38 cellular contexts compared by ENCODE assay signal in genomic region chr1:59939393-59939792, GRCh38. TPM values are rescaled to one million over a fixed set of nuclear protein-coding genes. Genes with fewer than 3 reads are reported as not detected.
DNase-seq lines count a peak whose midpoint lies in the region; ATAC-seq, FAIRE-seq and TF ChIP-seq lines count a peak whose summit lies in the region.
"Had no signal": no experiment of that assay in that cellular context is flagged by ENCODE, and none has a peak within 500 bp of the region (broad histone marks: within the 10 kb centered on the region; RNA-seq: fewer than 3 reads in every experiment).

No MANE protein-coding gene starts in this region.

- H3K79me2 ChIP-seq in HepG2 (ENCODE audit: insufficient read depth, low read length) = no peaks in the 10 kb centered on the region

- H3K9ac ChIP-seq in HepG2 (ENCODE audit: insufficient read depth, low read depth, low read length) = no peak overlapping the region
- no peak overlapping the region for H3K9ac ChIP-seq in liver (ENCODE audit: low read depth in 1 of 2, low read length in 2 of 2)
- H3K9ac ChIP-seq in colonic mucosa (ENCODE audit: low read depth in 2 of 2, low read length in 2 of 2) = no peak overlapping the region
- H3K9ac ChIP-seq: BLaER1; BLaER1 treated with 17β-estradiol and CSF1 and Interleukin-3, amounts not matched to agents 10 nM and 100 nM had no signal

- TF ChIP-seq POLR2A in HepG2 (IDR thresholded peaks at IDR 0.05; ENCODE audit: insufficient read depth in 1 of 2, low read depth in 2 of 2, low read length in 2 of 2) (no peak), right lobe of liver (IDR thresholded peaks at IDR 0.05) (no peak), prostate gland (IDR thresholded peaks at IDR 0.05) (no peak)

- TF ChIP-seq RAD21 in HepG2 (CRISPR knock-in tag; IDR thresholded peaks at IDR 0.05) (no peak), liver (IDR thresholded peaks at IDR 0.05) (peak; percentile 13 to 42)

- H3K9me3 Mint-ChIP-seq in effector memory CD8-positive, alpha-beta T cell = peaks cover 0 to 2% of the 10 kb centered on the region in 2 donors

- 70% methylated on average over 4 of the region's 4 CpGs for WGBS in HepG2 (ENCODE audit: low lambda C conversion rate)
- 41% methylated on average over 4 of the region's 4 CpGs for WGBS in liver
- WGBS in right lobe of liver (ENCODE audit: insufficient coverage, low coverage, low lambda C conversion rate, missing lambda C conversion rate) = 54% methylated on average over 4 of the region's 4 CpGs
- WGBS in prostate gland = 85% methylated on average over 4 of the region's 4 CpGs

- peak; percentile 90 for DNase-seq in left lobe of liver (ENCODE audit: low spot score)
- DNase-seq in HepG2 (ENCODE audit: low spot score) = no peak
- peak; percentile 22 to 89 (median 76) for DNase-seq in right lobe of liver
- no peak for DNase-seq in effector memory CD8-positive, alpha-beta T cell
- DNase-seq in prostate gland (ENCODE audit: low spot score) = no peak
- no peak for DNase-seq in colonic mucosa
- DNase-seq: 8988T; ACHN; AML-193; BE2C; C1 segment of cervical spinal cord; Caco-2; Calu3; CD4-positive, alpha-beta memory T cell; CD4-positive, alpha-beta T cell; CD4-positive, CD25-positive, alpha-beta regulatory T cell; CD8-positive, alpha-beta memory T cell; CD8-positive, alpha-beta T cell; COR-L47; DMS 273 treated with DMSO at 0.1 percent for 48 hours; DMS153; DMS53; DMS79; DMS79 treated with DMSO at 0.1 percent for 48 hours; DND-41; EL had no signal

- H3K27ac ChIP-seq in HepG2 (ENCODE audit: extremely low read length, insufficient read depth, low read length) = no peak overlapping the region
- H3K27ac ChIP-seq in liver (ENCODE audit: low read depth in 1 of 2, low read length in 2 of 2) = peak overlapping the region in 1 of 2 donors; percentile 63
- peak overlapping the region in 2 of 3 donors; percentile 82 to 90 for H3K27ac ChIP-seq in right lobe of liver
- no peak overlapping the region for H3K27ac ChIP-seq in prostate gland
- no peak overlapping the region for H3K27ac ChIP-seq in colonic mucosa
- H3K27ac ChIP-seq: 22Rv1; A549; BLaER1; BLaER1 treated with 17β-estradiol and CSF1 and Interleukin-3, amounts not matched to agents 10 nM and 100 nM; C4-2B had no signal

- no peak for TF ChIP-seq EP300 in HepG2 (IDR thresholded peaks at IDR 0.05; ENCODE audit: low read depth in 2 of 2, low read length in 2 of 2)
- TF ChIP-seq EP300 in HepG2 (CRISPR knock-in tag; IDR thresholded peaks at IDR 0.05; ENCODE audit: borderline replicate concordance) = no peak

- H3K27me3 ChIP-seq in HepG2 (ENCODE audit: control insufficient read depth in 1 of 2, insufficient read depth in 2 of 2, low read length in 2 of 2) = no peaks in the 10 kb centered on the region
- H3K27me3 ChIP-seq in liver (ENCODE audit: control insufficient read depth in 4 of 4, insufficient read depth in 4 of 4, low read length in 3 of 4) = no peaks in the 10 kb centered on the region
- H3K27me3 ChIP-seq in right lobe of liver = no peaks in the 10 kb centered on the region
- no peaks in the 10 kb centered on the region for H3K27me3 ChIP-seq in prostate gland (replicated peaks; ENCODE audit: insufficient read depth)
- no peaks in the 10 kb centered on the region for H3K27me3 ChIP-seq in colonic mucosa
- H3K27me3 ChIP-seq: BE2C; BLaER1; BLaER1 treated with 17β-estradiol and CSF1 and Interleukin-3, amounts not matched to agents 10 nM and 100 nM had no signal

- H3K9me3 ChIP-seq in HepG2 (ENCODE audit: low read length) = peaks cover 8% of the 10 kb centered on the region; the same call in 1 of the 2 replicates
- no peaks in the 10 kb centered on the region for H3K9me3 ChIP-seq in liver (ENCODE audit: control insufficient read depth in 4 of 4, low read length in 3 of 4)
- no peaks in the 10 kb centered on the region for H3K9me3 ChIP-seq in right lobe of liver
- no peaks in the 10 kb centered on the region for H3K9me3 ChIP-seq in prostate gland
- no peaks in the 10 kb centered on the region for H3K9me3 ChIP-seq in colonic mucosa
- H3K9me3 ChIP-seq: A549, BE2C, BLaER1, Caco-2 had no signal

- H3K36me3 ChIP-seq in HepG2 (replicated peaks in 1 of 2; ENCODE audit: control insufficient read depth in 1 of 2, insufficient read depth in 2 of 2, low read length in 2 of 2) = no peaks in the 10 kb centered on the region
- no peaks in the 10 kb centered on the region for H3K36me3 ChIP-seq in liver (ENCODE audit: control insufficient read depth in 4 of 4, insufficient read depth in 3 of 4, low read depth in 1 of 4, low read length in 3 of 4)
- H3K36me3 ChIP-seq in right lobe of liver = no peaks in the 10 kb centered on the region
- no peaks in the 10 kb centered on the region for H3K36me3 ChIP-seq in prostate gland
- H3K36me3 ChIP-seq in colonic mucosa = no peaks in the 10 kb centered on the region
- H3K36me3 ChIP-seq: BE2C; BLaER1; BLaER1 treated with 17β-estradiol and CSF1 and Interleukin-3, amounts not matched to agents 10 nM and 100 nM had no signal

- peaks cover 26 to 27% of the 10 kb centered on the region in 2 donors for H3K27me3 Mint-ChIP-seq in effector memory CD8-positive, alpha-beta T cell

- peaks cover 2% of the 10 kb centered on the region for H3K36me3 Mint-ChIP-seq in effector memory CD8-positive, alpha-beta T cell (ENCODE audit: insufficient read depth)
- H3K36me3 Mint-ChIP-seq: CD14-positive monocyte; CD4-positive, alpha-beta memory T cell; CD4-positive, CD25-positive, alpha-beta regulatory T cell; CD8-positive, alpha-beta memory T cell; CD8-positive, alpha-beta T cell had no signal

- H3K27ac Mint-ChIP-seq in effector memory CD8-positive, alpha-beta T cell = no peak overlapping the region
- H3K27ac Mint-ChIP-seq: B cell; CD4-positive, alpha-beta memory T cell; CD4-positive, alpha-beta T cell; CD4-positive, CD25-positive, alpha-beta regulatory T cell; CD8-positive, alpha-beta memory T cell; CD8-positive, alpha-beta T cell had no signal

- H2AFZ ChIP-seq in HepG2 (ENCODE audit: low read length) = no peak overlapping the region

- POLR2A ChIA-PET in HepG2 (lab: Yijun Ruan, JAX) = no interaction called here

- H3K4me2 ChIP-seq in HepG2 (ENCODE audit: low read depth, low read length) = no peak overlapping the region
- H3K4me2 ChIP-seq: A549; BLaER1; BLaER1 treated with 17β-estradiol and CSF1 and Interleukin-3, amounts not matched to agents 10 nM and 100 nM had no signal

- no peaks in the 10 kb centered on the region for H4K20me1 ChIP-seq in HepG2 (ENCODE audit: insufficient read depth, low read length)
- H4K20me1 ChIP-seq: BLaER1; BLaER1 treated with 17β-estradiol and CSF1 and Interleukin-3, amounts not matched to agents 10 nM and 100 nM had no signal

- no TSS peak for BruUV-seq in HepG2 (replicated peaks; lab: Mats Ljungman, UMichigan)

- no peak overlapping the region for H3K4me3 ChIP-seq in HepG2 (replicated peaks in 1 of 3; ENCODE audit: insufficient read depth in 1 of 3, low read depth in 2 of 3, low read length in 3 of 3)
- no peak overlapping the region for H3K4me3 ChIP-seq in liver (ENCODE audit: low read depth in 1 of 3, low read length in 3 of 3)
- H3K4me3 ChIP-seq in right lobe of liver = no peak overlapping the region
- no peak overlapping the region for H3K4me3 ChIP-seq in prostate gland
- no peak overlapping the region for H3K4me3 ChIP-seq in colonic mucosa
- H3K4me3 ChIP-seq: A549; BLaER1; BLaER1 treated with 17β-estradiol and CSF1 and Interleukin-3, amounts not matched to agents 10 nM and 100 nM had no signal

- no peak overlapping the region for H3K4me3 Mint-ChIP-seq in effector memory CD8-positive, alpha-beta T cell
- H3K4me3 Mint-ChIP-seq: B cell; CD14-positive monocyte; CD4-positive, alpha-beta memory T cell; CD4-positive, alpha-beta T cell; CD4-positive, CD25-positive, alpha-beta regulatory T cell; CD8-positive, alpha-beta memory T cell; CD8-positive, alpha-beta T cell had no signal

- H3K4me1 Mint-ChIP-seq in effector memory CD8-positive, alpha-beta T cell (ENCODE audit: low read depth in 2 of 2) = no peaks in the 10 kb centered on the region
- H3K4me1 Mint-ChIP-seq: B cell; CD14-positive monocyte; CD4-positive, alpha-beta memory T cell; CD4-positive, CD25-positive, alpha-beta regulatory T cell; CD8-positive, alpha-beta memory T cell had no signal

- in situ Hi-C loops in HepG2 (cut with HindIII; ENCODE audit: extremely low pct_ligation_motif_present, low pct_unique_long_range_greater_than_20kb) = no loop called here

- CTCF ChIA-PET in HepG2 (lab: Yijun Ruan, JAX; ENCODE audit: low intra/inter-chr PET ratio, low total read pairs) = no interaction called here

- TF ChIP-seq CTCF in HepG2 (CRISPR knock-in tag; IDR thresholded peaks at IDR 0.05) (no peak), liver (IDR thresholded peaks at IDR 0.05; ENCODE audit: low read depth, low read length, missing input control) (no peak), right lobe of liver (IDR thresholded peaks at IDR 0.05) (no peak), prostate gland (IDR thresholded peaks at IDR 0.05) (no peak), colonic mucosa (IDR thresholded peaks at IDR 0.05) (no peak)

- intact Hi-C loops in HepG2 (cut with micrococcal nuclease; ENCODE audit: unreplicated experiment) (no loop called here), right lobe of liver (cut with DNase I) (no loop called here), prostate gland (cut with DNase I) (no loop called here), colonic mucosa (cut with DNase I) (no loop called here)

- ATAC-seq in left lobe of liver = peak; percentile 86
- ATAC-seq in HepG2 = peak; percentile 44
- ATAC-seq in right lobe of liver = peak; percentile 64 to 90 (median 88)
- no peak for ATAC-seq in GM21825 (IDR thresholded peaks at IDR 0.05; ENCODE audit: unreplicated experiment)
- ATAC-seq in effector memory CD8-positive, alpha-beta T cell (replicated peaks) = no peak
- ATAC-seq: A549; CD8-positive, alpha-beta T cell had no signal

- H3K4me1 ChIP-seq in HepG2 (ENCODE audit: insufficient read depth, low read length) (peaks cover 50% of the 10 kb centered on the region), liver (ENCODE audit: control insufficient read depth in 4 of 4, insufficient read depth in 4 of 4, low read length in 3 of 4) (peaks cover 5 to 39% (median 26%) of the 10 kb centered on the region in 4 donors), right lobe of liver (peaks cover 0 to 38% (median 20%) of the 10 kb centered on the region in 4 donors), prostate gland (replicated peaks) (no peaks in the 10 kb centered on the region), colonic mucosa (no peaks in the 10 kb centered on the region)
- H3K4me1 ChIP-seq: A549; BE2C; BLaER1; BLaER1 treated with 17β-estradiol and CSF1 and Interleukin-3, amounts not matched to agents 10 nM and 100 nM; Caco-2 had no signal

- FAIRE-seq in HepG2 (lab: Jason Lieb, UNC) = no peak
- FAIRE-seq: A204.1, A549, D721Med had no signal

RNA-seq across cellular contexts. Expression of gene CYP2J2, which starts 12.8 kb away (rescaled TPM):
- total RNA-seq in left lobe of liver (61.9 TPM), HepG2 (2016; rRNA removed; fragmentation: Illumina TruSeq; extraction: Trizol) (1.1 and 2.1 TPM in 2 replicates), liver (10 to 100 TPM; 29.4 to 70.0 TPM), right lobe of liver (100 to 1,000 TPM in 2 of 6 experiments, 10 to 100 TPM in 4; 38.8 to 125 (median 76.5) TPM), prostate gland (1 to 10 TPM; 1.2 to 5.7 TPM), colonic mucosa (10 to 100 TPM; 39.2 to 56.8 TPM)
- total RNA-seq in HepG2 (2016; cell fraction: cytosol; rRNA removed; fragmentation: Illumina TruSeq; extraction: Trizol; ENCODE audit: low read depth) = 0.61 and 0.62 TPM in 2 replicates
- total RNA-seq in HepG2 (2016; cell fraction: insoluble cytoplasmic fraction; rRNA removed; fragmentation: Illumina TruSeq; extraction: Trizol) = 0.95 and 2.7 TPM in 2 replicates
- 1.0 and 1.1 TPM in 2 replicates for total RNA-seq in HepG2 (2016; cell fraction: membrane; rRNA removed; fragmentation: Illumina TruSeq; extraction: Trizol)
- 1.5 and 2.3 TPM in 2 replicates for total RNA-seq in HepG2 (2016; cell fraction: nucleus; rRNA removed; fragmentation: Illumina TruSeq; extraction: Trizol)
- polyA plus RNA-seq in HepG2 (2011; rRNA removed) (5.9 and 6.6 TPM in 2 replicates), liver (10 to 100 TPM; 47.8 to 77.9 TPM)
- polyA plus RNA-seq in HepG2 (2011; cell fraction: cytosol; rRNA removed) = 3.7 and 5.4 TPM in 2 replicates
- 8.0 and 9.4 TPM in 2 replicates for polyA plus RNA-seq in HepG2 (2011; cell fraction: nucleus; rRNA removed)
- 12.5 and 20.6 TPM in 2 replicates for polyA plus RNA-seq in HepG2 (2012)
- 0.35 and 0.44 TPM in 2 replicates for polyA plus RNA-seq in HepG2 (2016; cell fraction: cytosol; fragmentation: Illumina TruSeq; extraction: Trizol; ENCODE audit: low read depth)
- polyA plus RNA-seq in HepG2 (2016; cell fraction: insoluble cytoplasmic fraction; fragmentation: Illumina TruSeq; extraction: Trizol; ENCODE audit: low read depth) = 0.82 and 1.5 TPM in 2 replicates
- polyA plus RNA-seq in HepG2 (2016; cell fraction: membrane; fragmentation: Illumina TruSeq; extraction: Trizol; ENCODE audit: low read depth) = 0.45 and 0.58 TPM in 2 replicates
- polyA plus RNA-seq in HepG2 (2016; cell fraction: nucleus; fragmentation: Illumina TruSeq; extraction: Trizol; ENCODE audit: insufficient read depth, low read depth) = 4.2 and 6.0 TPM in 2 replicates
- polyA minus RNA-seq in HepG2 (2011; rRNA and poly(A)+ RNA removed; ENCODE audit: low replicate concordance) = 4.8 TPM in 1 of 2 replicates, not detected in the other
- 5.1 and 5.3 TPM in 2 replicates for polyA minus RNA-seq in HepG2 (2011; cell fraction: cytosol; rRNA and poly(A)+ RNA removed)
- polyA minus RNA-seq in HepG2 (2011; cell fraction: nucleus; rRNA and poly(A)+ RNA removed) = 7.1 and 10.3 TPM in 2 replicates
- total RNA-seq: A172; CD4-positive, CD25-positive, alpha-beta regulatory T cell had no signal
- polyA plus RNA-seq: CD14-positive monocyte had no signal

Comparison
In these comparisons a context has a peak if more than half of its experiments do, and no peak if none do; other contexts are left out.
1. DNase-seq: peak in left lobe of liver (single experiment) and right lobe of liver (3 of 3); none in HepG2 (single experiment), effector memory CD8-positive, alpha-beta T cell (0 of 3), prostate gland (single experiment) and colonic mucosa (single experiment).
2. H3K27ac ChIP-seq: peak in right lobe of liver (2 of 3); none in HepG2 (single experiment), prostate gland (0 of 2) and colonic mucosa (single experiment).
3. ATAC-seq: peak in left lobe of liver (single experiment), HepG2 (single experiment) and right lobe of liver (4 of 4); none in GM21825 (single experiment) and effector memory CD8-positive, alpha-beta T cell (single experiment).